In the genomic region with DNA sequence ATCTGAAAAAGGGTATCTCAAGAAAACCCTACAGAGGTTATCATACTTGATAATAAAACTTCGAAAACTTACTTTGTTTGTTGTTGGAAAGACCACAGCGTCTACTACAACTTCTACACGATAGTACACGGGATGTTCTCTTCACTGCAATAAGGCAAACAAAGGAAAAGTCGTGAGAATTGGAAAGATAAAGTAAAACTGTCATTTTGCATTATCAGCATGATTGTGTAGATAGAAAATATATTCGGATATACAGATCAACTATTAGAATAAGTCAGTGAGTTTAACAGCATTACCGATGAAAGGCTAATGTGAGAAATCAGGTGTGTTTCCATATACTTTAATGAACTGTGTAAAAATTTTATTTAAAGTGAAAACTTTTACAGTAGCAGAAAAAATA, we compare ENCODE assay signal across 32 cellular contexts.
"Had no signal": no experiment of that assay in that cellular context is flagged by ENCODE, and none has a peak within 500 bp of the region (broad histone marks: within the 10 kb centered on the region; RNA-seq: fewer than 3 reads in every experiment).

No MANE protein-coding gene starts in this region.

- ATAC-seq: naive thymus-derived CD8-positive, alpha-beta T cell; natural killer cell treated with Interleukin-12 subunit alpha and Interleukin-12 subunit beta and Interleukin-15 and Interleukin-18, amount 100 ng/mL, for 72 hours; psoas muscle; right cardiac atrium; sciatic nerve; stimulated activated memory B cell treated with anti-CD40 and anti-IgM and Interleukin-4, amounts not matched to agents 10 μg/mL and 1 μg/mL and 100 μg/mL, for 72 hours; stimulated activated naive CD8-positive, alpha-beta T cell treated with anti-CD3 and anti-CD28 coated beads, Interleukin-15, amount 100 ng/mL, for 72 hours; stimulated activated naive CD8-positive, alpha-beta T cell treated with anti-CD3 and anti-CD28 coated beads, Interleukin-15, Interleukin-2, amounts not matched to agents 100 U/mL and 50 U/mL, for 24 hours had no signal

- H2AFZ ChIP-seq: parathyroid adenoma had no signal

- H3K9me3 ChIP-seq: ovary, psoas muscle, spleen, suprapubic skin, testis, tibial artery, transverse colon, upper lobe of left lung, vagina had no signal

- H3K4me2 ChIP-seq: smooth muscle cell had no signal

- H3K27ac ChIP-seq: ovary, parathyroid adenoma, psoas muscle, skin epidermis, spleen, suprapubic skin, testis, tibial artery, transverse colon, upper lobe of left lung, vagina had no signal

- H3K4me1 ChIP-seq: parathyroid adenoma, spleen, transverse colon had no signal

- FAIRE-seq: urothelium cell line had no signal

- H3K79me2 ChIP-seq: parathyroid adenoma had no signal

- H3K4me3 ChIP-seq: ovary, psoas muscle, skin epidermis, smooth muscle cell, spleen, suprapubic skin, testis, tibial artery, transverse colon, upper lobe of left lung, vagina had no signal

- H3K9me3 Mint-ChIP-seq: naive thymus-derived CD8-positive, alpha-beta T cell; natural killer cell treated with Interleukin-12 subunit alpha and Interleukin-12 subunit beta and Interleukin-15 and Interleukin-18, amount 100 ng/mL, for 72 hours; nephron progenitor cell; neural crest cell; stimulated activated memory B cell treated with anti-CD40 and anti-IgM and Interleukin-4, amounts not matched to agents 10 μg/mL and 1 μg/mL and 100 μg/mL, for 72 hours; stimulated activated naive CD8-positive, alpha-beta T cell treated with anti-CD3 and anti-CD28 coated beads, Interleukin-15, amount 100 ng/mL, for 72 hours had no signal

- H3K9ac ChIP-seq: parathyroid adenoma had no signal

- H3K4me3 Mint-ChIP-seq: naive thymus-derived CD8-positive, alpha-beta T cell; natural killer cell treated with Interleukin-12 subunit alpha and Interleukin-12 subunit beta and Interleukin-15 and Interleukin-18, amount 100 ng/mL, for 72 hours; nephron progenitor cell; neural crest cell; stimulated activated memory B cell treated with anti-CD40 and anti-IgM and Interleukin-4, amounts not matched to agents 10 μg/mL and 1 μg/mL and 100 μg/mL, for 72 hours; stimulated activated naive CD8-positive, alpha-beta T cell treated with anti-CD3 and anti-CD28 coated beads, Interleukin-15, amount 100 ng/mL, for 72 hours had no signal

- DNase-seq: naive thymus-derived CD8-positive, alpha-beta T cell; nephron progenitor cell; occipital lobe; ovary; posterior cingulate gyrus; psoas muscle; right cardiac atrium; spleen; stimulated activated CD4-positive, alpha-beta T cell treated with anti-CD3 and anti-CD28 coated beads, Interleukin-12 subunit alpha, Interleukin-12 subunit beta, amount 100 ng/mL, for 4 hours; stimulated activated CD4-positive, alpha-beta T cell treated with anti-CD3 and anti-CD28 coated beads, Interleukin-1b, Interleukin-23, amount 100 ng/mL, for 48 hours; stimulated activated CD4-positive, alpha-beta T cell treated with anti-CD3 and anti-CD28 coated beads, Interleukin-4, amount 100 ng/mL, for 1 hour; stimulated activated CD4-positive, alpha-beta T cell treated with anti-CD3 and anti-CD28 coated beads, Interleukin-4, amount 100 ng/mL, for 4 hours; stimulated activated CD8-positive, alpha-beta memory T cell treated with anti-CD3 and anti-CD28 coated beads, Interleukin-4, amount 100 ng/mL, for 48 hours; stimulated activated naive CD4-positive, alpha-beta T cell; stimulated activated naive CD8-positive, alpha-beta T cell treated with anti-CD3 and anti-CD28 coated beads, Interleukin-15, amount 100 ng/mL, for 72 hours; stimulated activated naive CD8-positive, alpha-beta T cell treated with anti-CD3 and anti-CD28 coated beads, Interleukin-15, Interleukin-2, amounts not matched to agents 100 U/mL and 50 U/mL, for 24 hours; substantia nigra; testis; tibial artery; transverse colon; upper lobe of left lung had no signal

- H3K36me3 Mint-ChIP-seq: naive thymus-derived CD8-positive, alpha-beta T cell; natural killer cell treated with Interleukin-12 subunit alpha and Interleukin-12 subunit beta and Interleukin-15 and Interleukin-18, amount 100 ng/mL, for 72 hours; stimulated activated memory B cell treated with anti-CD40 and anti-IgM and Interleukin-4, amounts not matched to agents 10 μg/mL and 1 μg/mL and 100 μg/mL, for 72 hours had no signal

- H3K4me1 Mint-ChIP-seq: stimulated activated memory B cell treated with anti-CD40 and anti-IgM and Interleukin-4, amounts not matched to agents 10 μg/mL and 1 μg/mL and 100 μg/mL, for 72 hours; stimulated activated naive CD8-positive, alpha-beta T cell treated with anti-CD3 and anti-CD28 coated beads, Interleukin-15, amount 100 ng/mL, for 72 hours had no signal

- H3K36me3 ChIP-seq: ovary, spleen, suprapubic skin, tibial artery, transverse colon, upper lobe of left lung, vagina had no signal

- H3K27ac Mint-ChIP-seq: naive thymus-derived CD8-positive, alpha-beta T cell; natural killer cell treated with Interleukin-12 subunit alpha and Interleukin-12 subunit beta and Interleukin-15 and Interleukin-18, amount 100 ng/mL, for 72 hours; progenitor cell of endocrine pancreas had no signal

- H3K27me3 ChIP-seq: ovary, suprapubic skin, testis, tibial artery, upper lobe of left lung, vagina had no signal
